ENCODE assay signal across 8 cellular contexts in the genomic region with DNA sequence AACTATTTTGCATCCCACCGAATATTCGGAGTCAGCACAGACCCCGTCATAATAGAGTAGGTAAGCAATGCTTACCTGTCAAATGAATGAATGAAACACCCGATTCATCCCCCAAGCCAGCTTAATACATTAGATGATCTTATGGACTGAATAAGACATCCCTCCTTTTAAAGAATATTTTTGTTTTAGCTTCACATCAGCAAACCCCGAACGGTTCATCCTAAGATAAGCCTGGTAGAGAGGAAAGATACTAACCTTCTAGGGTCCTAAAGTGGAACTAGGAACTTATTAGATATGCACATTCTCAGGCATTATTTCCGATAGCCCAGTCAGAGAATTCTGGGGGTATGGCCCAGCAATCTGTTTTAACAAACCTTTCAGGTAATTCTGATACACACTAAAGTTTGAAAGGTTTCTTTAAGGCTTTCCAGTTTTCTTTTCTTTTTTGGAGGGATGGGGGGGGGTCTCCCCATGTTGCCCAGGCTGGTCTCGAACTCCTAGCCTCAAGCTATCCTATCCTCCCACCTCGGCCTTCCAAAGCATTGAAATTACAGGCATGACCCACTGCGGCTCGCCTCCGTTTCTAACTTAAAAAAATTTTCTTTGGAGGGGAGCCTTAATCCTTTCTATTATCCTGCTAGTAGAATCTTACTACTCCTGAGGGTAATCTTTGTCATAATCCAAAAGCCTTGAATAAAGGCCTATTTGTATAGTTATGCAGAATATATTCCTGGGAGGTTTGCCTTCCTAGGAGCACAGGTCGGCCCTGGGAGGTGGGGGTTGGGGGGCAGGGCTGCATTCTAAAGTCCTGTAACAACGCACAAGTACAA. TPM values are rescaled to one million over a fixed set of nuclear protein-coding genes. Genes with fewer than 3 reads are reported as not detected.
DNase-seq lines count a peak whose midpoint lies in the region; ATAC-seq and TF ChIP-seq lines count a peak whose summit lies in the region.

No MANE protein-coding gene starts in this region.

- peaks cover 73% of the 10 kb centered on the region for H3K36me3 Mint-ChIP-seq in activated T-helper 17 cell treated with anti-CD3 and anti-CD28 coated beads, Interleukin-2, amount 50 U/mL, for 72 hours (ENCODE audit: low read depth)

- ATAC-seq in activated T-helper 17 cell treated with anti-CD3 and anti-CD28 coated beads, Interleukin-2, amount 50 U/mL, for 72 hours (replicated peaks) = no peak

- H3K79me2 ChIP-seq in smooth muscle cell (ENCODE audit: low read depth) = peaks cover 61% of the 10 kb centered on the region

- H3K4me3 ChIP-seq in HL-60 (replicated peaks; ENCODE audit: insufficient read depth, low read length) (peak overlapping the region; percentile 45), iPS DF 6.9 (ENCODE audit: low read length) (peak overlapping the region; percentile 54; the same call in 1 of the 2 replicates), smooth muscle cell (peak overlapping the region; percentile 84)

- H3K4me3 Mint-ChIP-seq in activated T-helper 17 cell treated with anti-CD3 and anti-CD28 coated beads, Interleukin-2, amount 50 U/mL, for 72 hours = peak overlapping the region; percentile 93

- H3K27me3 Mint-ChIP-seq in activated T-helper 17 cell treated with anti-CD3 and anti-CD28 coated beads, Interleukin-2, amount 50 U/mL, for 72 hours = no peaks in the 10 kb centered on the region

- peaks cover 24% of the 10 kb centered on the region for H4K20me1 ChIP-seq in smooth muscle cell (ENCODE audit: low read depth)

- H3K27me3 ChIP-seq in HL-60 (ENCODE audit: insufficient read depth, poor library complexity, severe bottlenecking) = no peaks in the 10 kb centered on the region
- no peaks in the 10 kb centered on the region for H3K27me3 ChIP-seq in iPS DF 6.9 (ENCODE audit: control insufficient read depth, insufficient read depth, low read length)
- no peaks in the 10 kb centered on the region for H3K27me3 ChIP-seq in smooth muscle cell (ENCODE audit: low read depth)

- H3K4me1 ChIP-seq in iPS DF 6.9 (ENCODE audit: control insufficient read depth, insufficient read depth, low read length) (no peaks in the 10 kb centered on the region), smooth muscle cell (ENCODE audit: low read depth) (peaks cover 42% of the 10 kb centered on the region)

- TF ChIP-seq CTCF in HL-60 (IDR thresholded peaks at IDR 0.05; ENCODE audit: insufficient read depth, low read length) (no peak), smooth muscle cell (IDR thresholded peaks at IDR 0.05; ENCODE audit: borderline replicate concordance, insufficient read depth, poor library complexity, severe bottlenecking) (no peak)

- peak overlapping the region; percentile 88 for H3K4me2 ChIP-seq in smooth muscle cell

- no CpG with 5 or more reads among the region's 14 CpGs for WGBS in iPS DF 6.9 (ENCODE audit: insufficient coverage, insufficient read length)
- WGBS in smooth muscle cell (ENCODE audit: low lambda C conversion rate) = 33% methylated on average over 14 of the region's 14 CpGs

- H3K9me3 ChIP-seq in iPS DF 6.9 (ENCODE audit: control insufficient read depth, insufficient read depth, low read length) = no peaks in the 10 kb centered on the region
- no peaks in the 10 kb centered on the region for H3K9me3 ChIP-seq in smooth muscle cell (replicated peaks; ENCODE audit: low read depth)

- DNase-seq in HL-60 (ENCODE audit: low read depth in 1 of 2, low spot score in 1 of 2) (no peak), iPS DF 6.9 (ENCODE audit: low read depth, low spot score) (no peak), smooth muscle cell (lab: John Stamatoyannopoulos, UW; ENCODE audit: unreplicated experiment) (no peak), SIG-M5 (lab: John Stamatoyannopoulos, UW) (no peak), NCI-H2029 treated with DMSO at 0.1 percent for 48 hours (lab: John Stamatoyannopoulos, UW) (no peak), hypothalamus (lab: John Stamatoyannopoulos, UW) (no peak)
- DNase-seq in activated CD4-positive, alpha-beta T cell treated with anti-CD3 and anti-CD28 coated beads, Interleukin-2, amount 50 U/mL, for 4 hours = no peak

- no peaks in the 10 kb centered on the region for H3K9me3 Mint-ChIP-seq in activated T-helper 17 cell treated with anti-CD3 and anti-CD28 coated beads, Interleukin-2, amount 50 U/mL, for 72 hours

- H3K27ac Mint-ChIP-seq in activated T-helper 17 cell treated with anti-CD3 and anti-CD28 coated beads, Interleukin-2, amount 50 U/mL, for 72 hours = peak overlapping the region; percentile 95

- H2AFZ ChIP-seq in smooth muscle cell (ENCODE audit: low read depth) = peak overlapping the region; percentile 68

- peaks cover 43% of the 10 kb centered on the region for H3K4me1 Mint-ChIP-seq in activated T-helper 17 cell treated with anti-CD3 and anti-CD28 coated beads, Interleukin-2, amount 50 U/mL, for 72 hours

- peak overlapping the region; percentile 80 for H3K9ac ChIP-seq in smooth muscle cell (ENCODE audit: low read depth)

- peak overlapping the region; percentile 99 for H3K27ac ChIP-seq in HL-60 (replicated peaks)
- peak overlapping the region; percentile 35 for H3K27ac ChIP-seq in iPS DF 6.9 (ENCODE audit: low read length)
- peak overlapping the region; percentile 88 for H3K27ac ChIP-seq in smooth muscle cell (ENCODE audit: low read depth)

- H3K36me3 ChIP-seq in iPS DF 6.9 (ENCODE audit: control insufficient read depth, insufficient read depth, low read length) = no peaks in the 10 kb centered on the region
- H3K36me3 ChIP-seq in smooth muscle cell (ENCODE audit: low read depth) = no peaks in the 10 kb centered on the region

- H3F3A ChIP-seq in smooth muscle cell (ENCODE audit: low read depth) = peaks cover 25% of the 10 kb centered on the region

RNA-seq across cellular contexts. Expression of a gene that starts 1.0 kb away (rescaled TPM):
- total RNA-seq in activated T-helper 17 cell treated with anti-CD3 and anti-CD28 coated beads, Interleukin-2, amount 50 U/mL, for 72 hours = 100 to 1,000 TPM; 441 to 618 TPM
- 257 and 263 TPM in 2 replicates for total RNA-seq in smooth muscle cell
- polyA plus RNA-seq in smooth muscle cell = 173 and 199 TPM in 2 replicates

Comparison
In these comparisons a context has a peak if more than half of its experiments do, and no peak if none do; other contexts are left out.
1. H3K27ac ChIP-seq: peak in every context shown above with its lines; median percentile 99 in HL-60; 88 in smooth muscle cell; 35 in iPS DF 6.9.